In the genomic region with DNA sequence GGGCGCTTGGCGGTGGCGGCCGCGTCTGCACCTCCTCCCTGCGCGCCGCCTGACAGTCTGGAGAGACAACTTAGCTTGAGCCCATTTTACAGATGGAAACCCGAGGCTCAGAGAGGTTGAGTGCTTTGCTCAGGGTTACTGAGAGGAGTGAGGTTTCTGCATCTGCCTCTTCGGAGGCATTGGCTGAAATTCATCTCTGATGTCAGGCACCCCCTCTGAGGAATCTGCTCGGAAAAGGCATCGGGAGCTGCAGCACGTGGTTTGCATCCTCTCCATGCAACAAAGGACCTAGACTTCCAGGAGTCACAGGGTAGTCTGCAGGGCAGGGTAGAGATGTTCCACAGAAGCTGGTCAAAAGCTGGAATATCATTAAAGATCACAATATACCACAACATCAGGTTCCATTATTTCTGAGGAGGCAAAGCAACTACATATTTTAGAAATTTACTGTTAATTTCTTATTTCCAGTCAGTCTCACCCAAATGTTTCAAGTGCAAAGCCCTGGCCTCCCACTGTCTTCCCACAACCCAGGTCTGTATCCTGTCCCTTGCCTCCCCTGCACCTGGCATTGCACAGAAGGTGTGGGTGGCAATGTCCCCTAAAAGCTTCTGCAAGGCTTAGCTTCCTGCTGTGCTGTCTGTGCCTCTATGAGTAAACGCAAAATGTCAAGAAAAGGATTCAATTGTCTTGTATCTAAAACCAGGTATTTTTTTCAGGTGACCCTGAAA, we compare ENCODE assay signal across 8 cellular contexts. TPM values are rescaled to one million over a fixed set of nuclear protein-coding genes. Genes with fewer than 3 reads are reported as not detected.
A peak's percentile ranks its signal among the peaks of the same experiment; 100 is the strongest.
DNase-seq lines count a peak whose midpoint lies in the region; ATAC-seq and TF ChIP-seq lines count a peak whose summit lies in the region.

No MANE protein-coding gene starts in this region.

- peak overlapping the region in 2 of 3 donors; percentile 13 to 73 for H3K27ac Mint-ChIP-seq in CD4-positive, CD25-positive, alpha-beta regulatory T cell
- H3K27ac Mint-ChIP-seq in neural crest cell (ENCODE audit: unreplicated experiment), result no peak overlapping the region

- peaks cover 13 to 22% (median 14%) of the 10 kb centered on the region in 4 donors for H3K4me1 Mint-ChIP-seq in CD4-positive, CD25-positive, alpha-beta regulatory T cell
- H3K4me1 Mint-ChIP-seq in neural crest cell, result peaks cover 15% of the 10 kb centered on the region

- 61 to 75% methylated on average over 6 of the region's 14 CpGs for WGBS in ectodermal cell, 2 experiments

- no peak for TF ChIP-seq CTCF in neural crest cell (conservative IDR thresholded peaks at IDR 0.05)

- H3K36me3 Mint-ChIP-seq in CD4-positive, CD25-positive, alpha-beta regulatory T cell, result no peaks in the 10 kb centered on the region
- H3K36me3 Mint-ChIP-seq in neural crest cell (ENCODE audit: low read depth), result no peaks in the 10 kb centered on the region

- no peaks in the 10 kb centered on the region for H3K9me3 Mint-ChIP-seq in CD4-positive, CD25-positive, alpha-beta regulatory T cell
- no peaks in the 10 kb centered on the region for H3K9me3 Mint-ChIP-seq in neural crest cell

- peak overlapping the region; percentile 53 for H3K4me3 ChIP-seq in CD4-positive, CD25-positive, alpha-beta regulatory T cell (ENCODE audit: low read depth, low read length)
- peak overlapping the region; percentile 27 for H3K4me3 ChIP-seq in MG63
- peak overlapping the region; percentile 18 for H3K4me3 ChIP-seq in ectodermal cell (ENCODE audit: insufficient read depth, low read depth, low read length)
- H3K4me3 ChIP-seq in SJCRH30, result no peak overlapping the region

- H3K4me3 Mint-ChIP-seq in CD4-positive, CD25-positive, alpha-beta regulatory T cell, result peak overlapping the region; percentile 78 to 98 (median 92)
- peak overlapping the region; percentile 86 for H3K4me3 Mint-ChIP-seq in neural crest cell

- no peak overlapping the region for H3K27ac ChIP-seq in CD4-positive, CD25-positive, alpha-beta regulatory T cell (ENCODE audit: insufficient read depth, low read length, poor library complexity, severe bottlenecking)
- H3K27ac ChIP-seq in ectodermal cell (ENCODE audit: insufficient read depth, low read depth, low read length, poor library complexity, severe bottlenecking) (no peak overlapping the region), SJCRH30 (no peak overlapping the region)

- peaks cover 16% of the 10 kb centered on the region for H3K27me3 Mint-ChIP-seq in CD4-positive, CD25-positive, alpha-beta regulatory T cell
- H3K27me3 Mint-ChIP-seq in neural crest cell (ENCODE audit: low read depth), result peaks cover 79% of the 10 kb centered on the region

- ATAC-seq in CD4-positive, CD25-positive, alpha-beta regulatory T cell (ENCODE audit: low read depth in 2 of 2), result no peak
- ATAC-seq in GM21619 (IDR thresholded peaks at IDR 0.05; ENCODE audit: unreplicated experiment) (no peak), HG02623 (IDR thresholded peaks at IDR 0.05; ENCODE audit: unreplicated experiment) (no peak), HG02981 (IDR thresholded peaks at IDR 0.05; ENCODE audit: unreplicated experiment) (no peak)

- H3K4me1 ChIP-seq in CD4-positive, CD25-positive, alpha-beta regulatory T cell (ENCODE audit: control insufficient read depth, insufficient read depth, low read length, poor library complexity, severe bottlenecking), result peaks cover 27% of the 10 kb centered on the region
- no peaks in the 10 kb centered on the region for H3K4me1 ChIP-seq in ectodermal cell (ENCODE audit: control insufficient read depth, insufficient read depth, low read length)
- no peaks in the 10 kb centered on the region for H3K4me1 ChIP-seq in SJCRH30

- no peaks in the 10 kb centered on the region for H3K27me3 ChIP-seq in CD4-positive, CD25-positive, alpha-beta regulatory T cell (ENCODE audit: control insufficient read depth, insufficient read depth, low read length)
- H3K27me3 ChIP-seq in MG63 (no peaks in the 10 kb centered on the region), ectodermal cell (ENCODE audit: control insufficient read depth, insufficient read depth, low read length, poor library complexity, severe bottlenecking) (peaks cover 64% of the 10 kb centered on the region), SJCRH30 (no peaks in the 10 kb centered on the region)

- peak in 1 of 3 donors; percentile 20 for DNase-seq in CD4-positive, CD25-positive, alpha-beta regulatory T cell
- DNase-seq in MG63, result no peak
- DNase-seq in neural crest cell (ENCODE audit: low read depth, low spot score), result no peak
- no peak for DNase-seq in SJCRH30

- no peaks in the 10 kb centered on the region for H3K36me3 ChIP-seq in CD4-positive, CD25-positive, alpha-beta regulatory T cell (ENCODE audit: control insufficient read depth, insufficient read depth, low read length)
- no peaks in the 10 kb centered on the region for H3K36me3 ChIP-seq in MG63
- no peaks in the 10 kb centered on the region for H3K36me3 ChIP-seq in ectodermal cell (ENCODE audit: control insufficient read depth, insufficient read depth, low read length)
- no peaks in the 10 kb centered on the region for H3K36me3 ChIP-seq in SJCRH30

- H3K9me3 ChIP-seq in CD4-positive, CD25-positive, alpha-beta regulatory T cell (ENCODE audit: control insufficient read depth in 2 of 2, low read length in 2 of 2), result no peaks in the 10 kb centered on the region
- no peaks in the 10 kb centered on the region for H3K9me3 ChIP-seq in MG63
- no peaks in the 10 kb centered on the region for H3K9me3 ChIP-seq in ectodermal cell (ENCODE audit: control insufficient read depth, low read length)
- no peaks in the 10 kb centered on the region for H3K9me3 ChIP-seq in SJCRH30 (replicated peaks)

RNA-seq across cellular contexts. Expression of gene ANTXRL, which starts 3.4 kb away (rescaled TPM):
- not detected for total RNA-seq in CD4-positive, CD25-positive, alpha-beta regulatory T cell
- under 1 TPM in 1 of 4 donors, not detected in 3; 0.72 TPM for polyA plus RNA-seq in CD4-positive, CD25-positive, alpha-beta regulatory T cell
- total RNA-seq in MG63 (2014; rRNA removed; shearing (Covaris generic); ENCODE audit: low replicate concordance), result not detected in 2 replicates
- polyA plus RNA-seq in ectodermal cell (2013, experiment 1 of 4), result not detected
- polyA plus RNA-seq in ectodermal cell (2013, experiment 2 of 4), result not detected
- not detected for polyA plus RNA-seq in ectodermal cell (2013, experiment 3 of 4)
- not detected for polyA plus RNA-seq in ectodermal cell (2013, experiment 4 of 4)
- not detected in 2 replicates for total RNA-seq in neural crest cell
- total RNA-seq in SJCRH30 (2014; rRNA removed; shearing (Covaris generic)), result not detected in 2 replicates
